Comparison of ENCODE assay signal across 9 cellular contexts in the genomic region with DNA sequence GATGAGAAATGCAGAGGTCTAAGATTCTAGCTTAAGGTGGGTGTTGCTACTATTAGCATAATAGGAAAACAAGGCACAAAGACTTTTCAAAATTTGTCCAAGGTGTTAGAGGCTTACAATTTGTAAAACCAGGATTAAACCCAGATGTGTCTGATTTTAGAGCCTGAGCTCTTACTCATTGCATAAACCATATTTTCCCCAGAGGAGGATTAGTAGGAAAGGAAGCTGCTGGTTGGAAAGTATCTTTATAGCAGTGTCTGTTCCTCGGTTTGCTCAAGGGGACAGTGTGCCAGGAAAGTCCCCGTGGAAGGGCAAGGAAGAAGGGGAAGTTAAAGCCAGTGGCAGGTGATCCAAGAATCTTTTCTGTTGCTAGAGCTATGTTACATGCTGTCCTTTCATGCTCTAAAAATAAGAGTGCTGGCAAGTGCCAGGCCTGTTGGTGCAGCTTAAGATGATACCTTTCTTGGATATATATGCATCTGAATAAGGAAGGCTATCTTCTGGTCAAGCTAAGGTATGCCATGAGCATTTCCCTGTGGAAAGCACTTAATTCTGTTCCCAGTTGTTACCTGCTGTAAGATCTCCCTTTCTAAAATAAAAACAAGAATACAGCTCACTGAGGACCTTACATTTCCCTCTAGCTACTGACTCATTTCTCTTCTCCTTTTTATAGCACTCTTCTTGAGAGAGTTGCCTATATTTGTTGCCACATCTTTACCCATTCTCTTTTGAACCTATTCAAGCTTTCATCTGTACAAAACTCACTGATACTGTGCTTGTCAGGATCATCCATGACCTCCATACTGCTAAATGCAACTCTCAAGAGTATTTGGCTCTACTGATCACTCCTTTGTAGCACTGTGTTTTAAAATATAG. TPM values are rescaled to one million over a fixed set of nuclear protein-coding genes. Genes with fewer than 3 reads are reported as not detected.
DNase-seq lines count a peak whose midpoint lies in the region; ATAC-seq, FAIRE-seq and TF ChIP-seq lines count a peak whose summit lies in the region.
"Had no signal": no experiment of that assay in that cellular context is flagged by ENCODE, and none has a peak within 500 bp of the region (broad histone marks: within the 10 kb centered on the region; RNA-seq: fewer than 3 reads in every experiment).

No MANE protein-coding gene starts in this region.

- no peak overlapping the region for H3K4me2 ChIP-seq in HepG2 (ENCODE audit: low read depth, low read length)

- intact Hi-C loops in HepG2 (cut with micrococcal nuclease; ENCODE audit: unreplicated experiment) = no loop called here

- no peaks in the 10 kb centered on the region for H3K9me3 ChIP-seq in HepG2 (ENCODE audit: low read length)

- TF ChIP-seq EP300 in HepG2 (IDR thresholded peaks at IDR 0.05; ENCODE audit: low read depth in 2 of 2, low read length in 2 of 2) (no peak), HepG2 (CRISPR knock-in tag; IDR thresholded peaks at IDR 0.05; ENCODE audit: borderline replicate concordance) (no peak)

- no peaks in the 10 kb centered on the region for H4K20me1 ChIP-seq in HepG2 (ENCODE audit: insufficient read depth, low read length)

- no peaks in the 10 kb centered on the region for H3K36me3 ChIP-seq in HepG2 (replicated peaks in 1 of 2; ENCODE audit: control insufficient read depth in 1 of 2, insufficient read depth in 2 of 2, low read length in 2 of 2)

- TF ChIP-seq POLR2A in HepG2 (IDR thresholded peaks at IDR 0.05; ENCODE audit: insufficient read depth in 1 of 2, low read depth in 2 of 2, low read length in 2 of 2) = no peak

- H3K4me1 ChIP-seq in HepG2 (ENCODE audit: insufficient read depth, low read length) = no peaks in the 10 kb centered on the region

- TF ChIP-seq CTCF in GM12865 (IDR thresholded peaks at IDR 0.05; ENCODE audit: insufficient read depth, low read depth, low read length, missing control alignments) (no peak), HepG2 (CRISPR knock-in tag; IDR thresholded peaks at IDR 0.05) (no peak)

- DNase-seq in GM12865 (ENCODE audit: low read depth) (peak; percentile 62), fibroblast of peridontal ligament (ENCODE audit: extremely low read depth) (peak; percentile 74), HepG2 (ENCODE audit: low spot score) (no peak), hypothalamus (lab: John Stamatoyannopoulos, UW) (no peak), NCI-H1694 (lab: John Stamatoyannopoulos, UW) (no peak), T1000 (lab: John Stamatoyannopoulos, UW) (no peak)

- TF ChIP-seq RAD21 in HepG2 (CRISPR knock-in tag; IDR thresholded peaks at IDR 0.05) = no peak

- POLR2A ChIA-PET in HepG2 (lab: Yijun Ruan, JAX) = no interaction called here

- H3K4me3 ChIP-seq in GM12865 (ENCODE audit: low read depth, low read length) (peak overlapping the region; percentile 20), HepG2 (replicated peaks in 1 of 3; ENCODE audit: insufficient read depth in 1 of 3, low read depth in 2 of 3, low read length in 3 of 3) (no peak overlapping the region)

- no peak overlapping the region for H3K27ac ChIP-seq in HepG2 (ENCODE audit: extremely low read length, insufficient read depth, low read length)

- CTCF ChIA-PET in HepG2 (lab: Yijun Ruan, JAX; ENCODE audit: low intra/inter-chr PET ratio, low total read pairs) = no interaction called here

- no peak overlapping the region for H2AFZ ChIP-seq in HepG2 (ENCODE audit: low read length)

- in situ Hi-C loops in HepG2 (cut with HindIII; ENCODE audit: extremely low pct_ligation_motif_present, low pct_unique_long_range_greater_than_20kb) = no loop called here

- no peak overlapping the region for H3K9ac ChIP-seq in HepG2 (ENCODE audit: insufficient read depth, low read depth, low read length)

- FAIRE-seq in HepG2 (lab: Jason Lieb, UNC) = no peak
- FAIRE-seq: islet of Langerhans had no signal

- no peaks in the 10 kb centered on the region for H3K79me2 ChIP-seq in HepG2 (ENCODE audit: insufficient read depth, low read length)

- peaks cover 0 to 5% of the 10 kb centered on the region in 2 experiments; a peak in 2 of 5 replicates for H3K27me3 ChIP-seq in HepG2 (ENCODE audit: control insufficient read depth in 1 of 2, insufficient read depth in 2 of 2, low read length in 2 of 2)

- BruUV-seq in HepG2 (replicated peaks; lab: Mats Ljungman, UMichigan) = no TSS peak

- WGBS in HepG2 (ENCODE audit: low lambda C conversion rate) = 0% methylated on average over 2 of the region's 2 CpGs

- ATAC-seq in GM21360 (IDR thresholded peaks at IDR 0.05; ENCODE audit: unreplicated experiment) (peak; percentile 78), HG03342 (IDR thresholded peaks at IDR 0.05; ENCODE audit: unreplicated experiment) (peak; percentile 54), HepG2 (no peak)

TF ChIP-seq in HepG2, 621 proteins besides CTCF, POLR2A, EP300 and RAD21:
- TF ChIP-seq ZNF329 (CRISPR knock-in tag; IDR thresholded peaks at IDR 0.05; ENCODE audit: low read depth) (no peak), ZNF772 (CRISPR knock-in tag; IDR thresholded peaks at IDR 0.05) (no peak), SRSF9 (IDR thresholded peaks at IDR 0.05; ENCODE audit: borderline replicate concordance, insufficient read depth, low read depth, low read length, poor library complexity, severe bottlenecking) (no peak), MAFK (conservative IDR thresholded peaks at IDR 0.05 in 1 of 2, IDR thresholded peaks at IDR 0.05 in 1 of 2; ENCODE audit: low read length in 2 of 2) (no peak), ZNF761 (CRISPR knock-in tag; conservative IDR thresholded peaks at IDR 0.05) (no peak), HES4 (CRISPR knock-in tag; IDR thresholded peaks at IDR 0.05; ENCODE audit: borderline replicate concordance) (no peak), CENPX (CRISPR knock-in tag; IDR thresholded peaks at IDR 0.05) (no peak), IRF2 (CRISPR knock-in tag; IDR thresholded peaks at IDR 0.05) (no peak), TBX2 (CRISPR knock-in tag; IDR thresholded peaks at IDR 0.05; ENCODE audit: borderline replicate concordance) (no peak), KLF11 (CRISPR knock-in tag; IDR thresholded peaks at IDR 0.05) (no peak), FIP1L1 (IDR thresholded peaks at IDR 0.05; ENCODE audit: borderline replicate concordance, insufficient read depth, low read depth, low read length) (no peak), ZNF543 (CRISPR knock-in tag; IDR thresholded peaks at IDR 0.05) (no peak), ZNF562 (CRISPR knock-in tag; IDR thresholded peaks at IDR 0.05; ENCODE audit: borderline replicate concordance) (no peak), ZNF230 (CRISPR knock-in tag; IDR thresholded peaks at IDR 0.05) (no peak), ZNF101 (CRISPR knock-in tag; IDR thresholded peaks at IDR 0.05; ENCODE audit: borderline replicate concordance, low read depth) (no peak), ESRRA (CRISPR knock-in tag; IDR thresholded peaks at IDR 0.05; ENCODE audit: low read depth) (no peak), RBM22 (optimal IDR thresholded peaks at IDR 0.05; ENCODE audit: low read length) (no peak), ZNF572 (CRISPR knock-in tag; IDR thresholded peaks at IDR 0.05) (no peak), KDM1A (CRISPR knock-in tag; IDR thresholded peaks at IDR 0.05) (no peak)
- TF ChIP-seq, protein P1, sequence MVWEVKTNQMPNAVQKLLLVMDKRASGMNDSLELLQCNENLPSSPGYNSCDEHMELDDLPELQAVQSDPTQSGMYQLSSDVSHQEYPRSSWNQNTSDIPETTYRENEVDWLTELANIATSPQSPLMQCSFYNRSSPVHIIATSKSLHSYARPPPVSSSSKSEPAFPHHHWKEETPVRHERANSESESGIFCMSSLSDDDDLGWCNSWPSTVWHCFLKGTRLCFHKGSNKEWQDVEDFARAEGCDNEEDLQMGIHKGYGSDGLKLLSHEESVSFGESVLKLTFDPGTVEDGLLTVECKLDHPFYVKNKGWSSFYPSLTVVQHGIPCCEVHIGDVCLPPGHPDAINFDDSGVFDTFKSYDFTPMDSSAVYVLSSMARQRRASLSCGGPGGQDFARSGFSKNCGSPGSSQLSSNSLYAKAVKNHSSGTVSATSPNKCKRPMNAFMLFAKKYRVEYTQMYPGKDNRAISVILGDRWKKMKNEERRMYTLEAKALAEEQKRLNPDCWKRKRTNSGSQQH (CRISPR knock-in tag; IDR thresholded peaks at IDR 0.05; ENCODE audit: low read depth) = no peak

RNA-seq across cellular contexts. Expression of a gene that starts 8.0 kb away (rescaled TPM):
- total RNA-seq in HepG2 (2016; rRNA removed; fragmentation: Illumina TruSeq; extraction: Trizol) = not detected in 2 replicates
- not detected in 2 replicates for total RNA-seq in HepG2 (2016; cell fraction: cytosol; rRNA removed; fragmentation: Illumina TruSeq; extraction: Trizol; ENCODE audit: low read depth)
- not detected in 2 replicates for total RNA-seq in HepG2 (2016; cell fraction: insoluble cytoplasmic fraction; rRNA removed; fragmentation: Illumina TruSeq; extraction: Trizol)
- total RNA-seq in HepG2 (2016; cell fraction: membrane; rRNA removed; fragmentation: Illumina TruSeq; extraction: Trizol) = not detected in 2 replicates
- not detected in 2 replicates for total RNA-seq in HepG2 (2016; cell fraction: nucleus; rRNA removed; fragmentation: Illumina TruSeq; extraction: Trizol)
- polyA plus RNA-seq in HepG2 (2011; rRNA removed) = not detected in 2 replicates
- not detected in 2 replicates for polyA plus RNA-seq in HepG2 (2011; cell fraction: cytosol; rRNA removed)
- polyA plus RNA-seq in HepG2 (2011; cell fraction: nucleus; rRNA removed) = not detected in 2 replicates
- polyA plus RNA-seq in HepG2 (2012) = not detected in 2 replicates
- not detected in 2 replicates for polyA plus RNA-seq in HepG2 (2016; cell fraction: cytosol; fragmentation: Illumina TruSeq; extraction: Trizol; ENCODE audit: low read depth)
- not detected in 2 replicates for polyA plus RNA-seq in HepG2 (2016; cell fraction: insoluble cytoplasmic fraction; fragmentation: Illumina TruSeq; extraction: Trizol; ENCODE audit: low read depth)
- polyA plus RNA-seq in HepG2 (2016; cell fraction: membrane; fragmentation: Illumina TruSeq; extraction: Trizol; ENCODE audit: low read depth) = not detected in 2 replicates
- polyA plus RNA-seq in HepG2 (2016; cell fraction: nucleus; fragmentation: Illumina TruSeq; extraction: Trizol; ENCODE audit: insufficient read depth, low read depth) = not detected in 2 replicates
- 0.07 TPM in 1 of 2 replicates, not detected in the other for polyA minus RNA-seq in HepG2 (2011; rRNA and poly(A)+ RNA removed; ENCODE audit: low replicate concordance)
- not detected in 2 replicates for polyA minus RNA-seq in HepG2 (2011; cell fraction: cytosol; rRNA and poly(A)+ RNA removed)
- polyA minus RNA-seq in HepG2 (2011; cell fraction: nucleus; rRNA and poly(A)+ RNA removed) = not detected in 2 replicates

Comparison
In these comparisons a context has a peak if more than half of its experiments do, and no peak if none do; other contexts are left out.
1. DNase-seq: peak in GM12865 (single experiment) and fibroblast of peridontal ligament (single experiment); none in HepG2 (single experiment), hypothalamus (0 of 51), NCI-H1694 (single experiment) and T1000 (single experiment).